In genomic region chr5:139637438-139638089, GRCh38 we compare ENCODE assay signal across 1 cellular context.
TF ChIP-seq lines count a peak whose summit lies in the region.

No MANE protein-coding gene starts in this region.

TF ChIP-seq in HEK293, 187 proteins besides CTCF, POLR2A, EP300 and RAD21 (continued from another document):
- 0 out of 2 replicates have a peak, but pooled peaks have one; percentile 21 for TF ChIP-seq ZBTB44 (tag by site-specific recombination; IDR thresholded peaks at IDR 0.05)
- no peak for TF ChIP-seq ZNF274 (IDR thresholded peaks at IDR 0.05; ENCODE audit: low read length)
- TF ChIP-seq ZNF274 (tag by site-specific recombination; IDR thresholded peaks at IDR 0.05; ENCODE audit: borderline replicate concordance): no peak
- TF ChIP-seq EGR2 (tag by site-specific recombination; IDR thresholded peaks at IDR 0.05; ENCODE audit: low read depth): peak; percentile 12; the same call in 1 of the 2 replicates
- TF ChIP-seq ZNF391 (tag by site-specific recombination; IDR thresholded peaks at IDR 0.05; ENCODE audit: borderline replicate concordance, low read depth): no peak
- peak; percentile 23; the same call in 1 of the 2 replicates for TF ChIP-seq KLF8 (tag by site-specific recombination; IDR thresholded peaks at IDR 0.05)
- peak; percentile 27 for TF ChIP-seq SP2 (tag by site-specific recombination; IDR thresholded peaks at IDR 0.05)
- TF ChIP-seq SP7 (tag by site-specific recombination; IDR thresholded peaks at IDR 0.05): peak; percentile 36; the same call in 1 of the 2 replicates
- peak; percentile 74 for TF ChIP-seq ZNF398 (tag by site-specific recombination; IDR thresholded peaks at IDR 0.05)
- peak; percentile 41; the same call in 1 of the 2 replicates for TF ChIP-seq PRDM10 (tag by site-specific recombination; IDR thresholded peaks at IDR 0.05)
- TF ChIP-seq ZNF184 (tag by site-specific recombination; IDR thresholded peaks at IDR 0.05): peak; percentile 44; the same call in 1 of the 2 replicates
- peak; percentile 96 for TF ChIP-seq ZBTB48 (tag by site-specific recombination; IDR thresholded peaks at IDR 0.05)
- no peak for TF ChIP-seq ZNF354C (tag by site-specific recombination; IDR thresholded peaks at IDR 0.05; ENCODE audit: borderline replicate concordance, low read depth)
- TF ChIP-seq ZNF449 (tag by site-specific recombination; IDR thresholded peaks at IDR 0.05): peak; percentile 62; the same call in 1 of the 2 replicates
- peak; percentile 47; the same call in 1 of the 2 replicates for TF ChIP-seq ZBTB17 (tag by site-specific recombination; IDR thresholded peaks at IDR 0.05)
- no peak for TF ChIP-seq ELK4 (IDR thresholded peaks at IDR 0.05; ENCODE audit: borderline replicate concordance, low read depth, low read length)
- peak; percentile 26; the same call in 1 of the 2 replicates for TF ChIP-seq GLIS1 (tag by site-specific recombination; IDR thresholded peaks at IDR 0.05)
- TF ChIP-seq KLF9 (tag by site-specific recombination; IDR thresholded peaks at IDR 0.05; ENCODE audit: low read depth): 0 out of 2 replicates have a peak, but pooled peaks have one; percentile 46
- peak; percentile 23; the same call in 1 of the 2 replicates for TF ChIP-seq ZNF76 (tag by site-specific recombination; IDR thresholded peaks at IDR 0.05; ENCODE audit: borderline replicate concordance, low read depth)
